Comparison of ENCODE assay signal across 5 cellular contexts in genomic region chr14:100181876-100182551, GRCh38. TPM values are rescaled to one million over a fixed set of nuclear protein-coding genes. Genes with fewer than 3 reads are reported as not detected.
"Had no signal": no experiment of that assay in that cellular context is flagged by ENCODE, and none has a peak within 500 bp of the region (broad histone marks: within the 10 kb centered on the region; RNA-seq: fewer than 3 reads in every experiment).

No MANE protein-coding gene starts in this region.

RNA-seq across cellular contexts. Expression of gene DEGS2, which starts 22.6 kb away (rescaled TPM):
- total RNA-seq: activated CD8-positive, alpha-beta memory T cell treated with anti-CD3 and anti-CD28 coated beads, Interleukin-2, amount 10 ng/mL, durations not matched to agents 7 days and 5 days; cardiac septum; endothelial cell of umbilical vein; left ventricle myocardium inferior; T-helper 1 cell treated with Interleukin-12 subunit alpha and Interleukin-12 subunit beta and Interleukin-4 antibody, amounts not matched to agents 30 ng/mL and 1 ng/mL, for 36 hours had no signal
